In the genomic region with DNA sequence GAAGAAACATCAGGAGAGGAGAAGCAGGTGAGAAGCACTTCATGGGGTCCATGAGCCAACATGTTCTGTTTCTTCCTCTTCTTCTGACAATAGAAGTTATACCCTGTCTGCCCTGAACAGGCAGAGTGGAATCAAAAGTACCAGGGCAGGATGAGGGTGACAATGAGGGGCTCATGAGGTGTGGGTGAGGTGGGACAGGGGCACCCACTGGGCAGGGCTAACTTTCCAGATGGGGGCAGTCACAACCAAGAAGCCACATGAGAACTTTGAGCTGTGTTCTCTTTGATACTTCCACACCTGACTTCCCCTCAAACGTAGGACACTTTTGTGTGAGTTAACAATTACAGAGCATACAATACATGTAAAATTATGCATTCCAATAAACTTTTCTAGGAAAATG, we compare ENCODE assay signal across 17 cellular contexts.
"Had no signal": no experiment of that assay in that cellular context is flagged by ENCODE, and none has a peak within 500 bp of the region (broad histone marks: within the 10 kb centered on the region; RNA-seq: fewer than 3 reads in every experiment).

No MANE protein-coding gene starts in this region.

- H3K36me3 Mint-ChIP-seq: activated CD8-positive, alpha-beta memory T cell treated with anti-CD3 and anti-CD28 coated beads, Interleukin-2, amount 10 ng/mL, durations not matched to agents 7 days and 5 days; activated naive CD8-positive, alpha-beta T cell had no signal

- DNase-seq: activated CD4-positive, alpha-beta memory T cell treated with anti-CD3 and anti-CD28 coated beads, Interleukin-2, amount 10 ng/mL, durations not matched to agents 7 days and 5 days; activated CD4-positive, alpha-beta T cell treated with anti-CD3 and anti-CD28 coated beads for 48 hours; activated CD4-positive, CD25-positive, alpha-beta regulatory T cell; activated CD8-positive, alpha-beta memory T cell treated with anti-CD3 and anti-CD28 coated beads, Interleukin-2, amount 10 ng/mL, durations not matched to agents 7 days and 5 days; caudate nucleus; foreskin melanocyte; hypothalamus; stimulated activated CD4-positive, alpha-beta T cell treated with anti-CD3 and anti-CD28 coated beads, Interleukin-12 subunit alpha, Interleukin-12 subunit beta, amount 100 ng/mL, for 4 hours; stimulated activated CD4-positive, alpha-beta T cell treated with anti-CD3 and anti-CD28 coated beads, Interleukin-1b, Interleukin-23, amount 100 ng/mL, for 48 hours; stimulated activated CD8-positive, alpha-beta memory T cell treated with anti-CD3 and anti-CD28 coated beads, Interleukin-4, amount 100 ng/mL, for 48 hours; stimulated activated naive CD4-positive, alpha-beta T cell treated with Interleukin-2 at 50 U/mL for 16 hours; T-helper 9 cell; tibial artery; uterus had no signal

- H3K4me1 Mint-ChIP-seq: neural crest cell had no signal

- ATAC-seq: activated CD8-positive, alpha-beta memory T cell treated with anti-CD3 and anti-CD28 coated beads, Interleukin-2, amount 10 ng/mL, durations not matched to agents 7 days and 5 days had no signal

- H3K9me3 ChIP-seq: tibial artery, uterus had no signal

- H3K9me3 Mint-ChIP-seq: activated CD4-positive, alpha-beta memory T cell treated with anti-CD3 and anti-CD28 coated beads, Interleukin-2, amount 10 ng/mL, durations not matched to agents 7 days and 5 days had no signal

- H3K4me1 ChIP-seq: uterus had no signal

- H3K27me3 Mint-ChIP-seq: progenitor cell of endocrine pancreas had no signal

- H3K4me3 Mint-ChIP-seq: activated CD4-positive, alpha-beta memory T cell treated with anti-CD3 and anti-CD28 coated beads, Interleukin-2, amount 10 ng/mL, durations not matched to agents 7 days and 5 days; activated CD8-positive, alpha-beta memory T cell treated with anti-CD3 and anti-CD28 coated beads, Interleukin-2, amount 10 ng/mL, durations not matched to agents 7 days and 5 days; activated naive CD8-positive, alpha-beta T cell; neural crest cell had no signal

- H3K27ac Mint-ChIP-seq: activated CD4-positive, alpha-beta memory T cell treated with anti-CD3 and anti-CD28 coated beads, Interleukin-2, amount 10 ng/mL, durations not matched to agents 7 days and 5 days; activated CD8-positive, alpha-beta memory T cell treated with anti-CD3 and anti-CD28 coated beads, Interleukin-2, amount 10 ng/mL, durations not matched to agents 7 days and 5 days; activated naive CD8-positive, alpha-beta T cell; progenitor cell of endocrine pancreas had no signal

- H3K27me3 ChIP-seq: tibial artery, uterus had no signal

- H3K4me3 ChIP-seq: tibial artery, uterus had no signal

- H3K36me3 ChIP-seq: tibial artery, uterus had no signal
